Comparison of ENCODE assay signal across 12 cellular contexts in genomic region chr1:99170516-99170915, GRCh38.
DNase-seq lines count a peak whose midpoint lies in the region; ATAC-seq, FAIRE-seq and TF ChIP-seq lines count a peak whose summit lies in the region.
"Had no signal": no experiment of that assay in that cellular context is flagged by ENCODE, and none has a peak within 500 bp of the region (broad histone marks: within the 10 kb centered on the region; RNA-seq: fewer than 3 reads in every experiment).

No MANE protein-coding gene starts in this region.

- no peaks in the 10 kb centered on the region for H3K79me1 ChIP-seq in trophoblast cell (ENCODE audit: low read length)

- peak; percentile 55 for ATAC-seq in GM18502 (IDR thresholded peaks at IDR 0.05; ENCODE audit: poor library complexity, unreplicated experiment)
- ATAC-seq in K562: no peak
- no peak for ATAC-seq in sciatic nerve

- no TSS peak for BruUV-seq in K562 (replicated peaks; lab: Mats Ljungman, UMichigan)

- H4K20me1 ChIP-seq in K562 (replicated peaks; ENCODE audit: control insufficient read depth, insufficient read depth, low read length): no peaks in the 10 kb centered on the region

- H3K27me3 ChIP-seq in K562 (ENCODE audit: control insufficient read depth in 2 of 2, insufficient read depth in 2 of 2, low read length in 2 of 2): no peaks in the 10 kb centered on the region
- H3K27me3 ChIP-seq in trophoblast cell (ENCODE audit: insufficient read depth, low read length): no peaks in the 10 kb centered on the region
- H3K27me3 ChIP-seq: MG63 had no signal

- no peak overlapping the region for H2BK12ac ChIP-seq in trophoblast cell (ENCODE audit: low read length)

- CTCF ChIA-PET in K562 (lab: Yijun Ruan, JAX; ENCODE audit: low intra/inter-chr PET ratio): interaction anchor here (0.6 kb wide), 1 partner anchor 535 kb away, joined by 5 read pairs; no protein-coding TSS in a partner anchor

- 0% methylated on average over 1 of the region's 1 CpG for WGBS in K562 (ENCODE audit: insufficient coverage, low coverage, missing lambda C conversion rate)
- no CpG with 5 or more reads among the region's 1 CpG for WGBS in trophoblast cell (ENCODE audit: extremely low coverage, insufficient coverage, insufficient read length)

- H3K23ac ChIP-seq in trophoblast cell (ENCODE audit: low read length): no peak overlapping the region

- H3K18ac ChIP-seq in trophoblast cell (ENCODE audit: low read length): no peak overlapping the region

- H3K9ac ChIP-seq in K562 (ENCODE audit: insufficient read depth in 1 of 2, low read depth in 2 of 2, low read length in 2 of 2) (no peak overlapping the region), trophoblast cell (ENCODE audit: low read length) (no peak overlapping the region)

- H3K9me3 ChIP-seq in K562 (replicated peaks; ENCODE audit: control insufficient read depth, insufficient read depth, low read depth, low read length) (no peaks in the 10 kb centered on the region), trophoblast cell (ENCODE audit: insufficient read depth, low read depth, low read length) (no peaks in the 10 kb centered on the region)

- no peak overlapping the region for H2BK120ac ChIP-seq in trophoblast cell (ENCODE audit: insufficient read depth, low read length, poor library complexity)

- H3K4me1 ChIP-seq in K562 (replicated peaks in 1 of 2; ENCODE audit: control insufficient read depth in 2 of 2, insufficient read depth in 2 of 2, low read length in 2 of 2) (no peaks in the 10 kb centered on the region), trophoblast cell (ENCODE audit: control insufficient read depth in 1 of 2, insufficient read depth in 2 of 2, low read length in 2 of 2) (no peaks in the 10 kb centered on the region)

- in situ Hi-C loops in K562 (cut with MboI): no loop called here

- no peak for TF ChIP-seq EP300 in K562 (IDR thresholded peaks at IDR 0.05; ENCODE audit: low read length)

- TF ChIP-seq POLR2A in K562 (conservative IDR thresholded peaks at IDR 0.05): no peak
- no peak for TF ChIP-seq POLR2A in erythroblast (IDR thresholded peaks at IDR 0.05; ENCODE audit: low read length)

- H4K12ac ChIP-seq in trophoblast cell (ENCODE audit: low read depth, low read length): no peak overlapping the region

- no peak overlapping the region for H2BK5ac ChIP-seq in trophoblast cell (ENCODE audit: low read depth, low read length, poor library complexity)

- H4K8ac ChIP-seq in trophoblast cell (ENCODE audit: low read depth, low read length): no peak overlapping the region

- H3K4me3 ChIP-seq in K562: no peak overlapping the region
- no peak overlapping the region for H3K4me3 ChIP-seq in trophoblast cell (ENCODE audit: low read depth, low read length)
- H3K4me3 ChIP-seq: MG63 had no signal

- no peaks in the 10 kb centered on the region for H3K79me2 ChIP-seq in K562 (ENCODE audit: control insufficient read depth, insufficient read depth, low read length)
- H3K79me2 ChIP-seq in trophoblast cell (ENCODE audit: control insufficient read depth, insufficient read depth, low read length, poor library complexity): no peaks in the 10 kb centered on the region

- TF ChIP-seq CTCF in K562 (IDR thresholded peaks at IDR 0.05 in 2 of 3, conservative IDR thresholded peaks at IDR 0.05 in 1 of 3; ENCODE audit: insufficient read depth in 2 of 3, low read depth in 1 of 3, low read length in 3 of 3): no peak

- no peak overlapping the region for H2AFZ ChIP-seq in K562 (ENCODE audit: low read depth, low read length)
- no peak overlapping the region for H2AFZ ChIP-seq in trophoblast cell (ENCODE audit: insufficient read depth, low read length, poor library complexity)

- H3K27ac ChIP-seq in K562 (ENCODE audit: extremely low read depth, low read depth, low read length) (no peak overlapping the region), trophoblast cell (ENCODE audit: low read depth, low read length) (no peak overlapping the region)

- no peak overlapping the region for H2AK5ac ChIP-seq in trophoblast cell (ENCODE audit: low read length)

- no peak overlapping the region for H3K14ac ChIP-seq in trophoblast cell (ENCODE audit: low read length)

- DNase-seq in HPDE6-E6E7 (ENCODE audit: extremely low spot score) (peak; percentile 26), K562 (ENCODE audit: extremely low read depth in 1 of 4, low spot score in 3 of 4) (no peak), trophoblast cell (peak; percentile 8 to 67), erythroblast (lab: John Stamatoyannopoulos, UW) (no peak), sciatic nerve (ENCODE audit: low spot score) (no peak)
- no peak for DNase-seq in activated CD8-positive, alpha-beta memory T cell treated with anti-CD3 and anti-CD28 coated beads, Interleukin-2, amount 50 U/mL, for 4 hours
- DNase-seq: aorta; MG63; NCI-H2171 treated with DMSO at 0.1 percent for 48 hours; stimulated activated CD4-positive, alpha-beta T cell treated with anti-CD3 and anti-CD28 coated beads, Interleukin-4, amount 100 ng/mL, for 24 hours; T1000 had no signal

- no peaks in the 10 kb centered on the region for H3K9me1 ChIP-seq in K562 (ENCODE audit: control insufficient read depth, insufficient read depth, low read length)

- no peak overlapping the region for H4K91ac ChIP-seq in trophoblast cell (ENCODE audit: low read depth, low read length)

- no peak overlapping the region for H3K4ac ChIP-seq in trophoblast cell (ENCODE audit: low read depth, low read length)

- intact Hi-C loops in K562 (cut with micrococcal nuclease): no loop called here
- intact Hi-C loops in sciatic nerve (cut with DNase I): no loop called here

- no peaks in the 10 kb centered on the region for H3K36me3 ChIP-seq in K562 (ENCODE audit: control insufficient read depth, insufficient read depth, low read length)
- no peaks in the 10 kb centered on the region for H3K36me3 ChIP-seq in trophoblast cell (ENCODE audit: control insufficient read depth in 1 of 2, insufficient read depth in 2 of 2, low read length in 2 of 2)
- H3K36me3 ChIP-seq: MG63 had no signal

- no peak for TF ChIP-seq RAD21 in K562 (CRISPR knock-in tag; conservative IDR thresholded peaks at IDR 0.05 in 1 of 2, IDR thresholded peaks at IDR 0.05 in 1 of 2)

- POLR2A ChIA-PET in K562 (lab: Yijun Ruan, JAX): no interaction called here

- H3K4me2 ChIP-seq in K562 (ENCODE audit: insufficient read depth, low read length) (no peak overlapping the region), trophoblast cell (ENCODE audit: low read length) (no peak overlapping the region)

- FAIRE-seq in K562 (lab: Jason Lieb, UNC): no peak

TF ChIP-seq in K562, 482 proteins besides CTCF, POLR2A, EP300 and RAD21:
- TF ChIP-seq ATF3 (IDR thresholded peaks at IDR 0.05): peak; percentile 44
- TF ChIP-seq ATF3 (CRISPR knock-in tag; conservative IDR thresholded peaks at IDR 0.05): no peak
- TF ChIP-seq FOSL1 (tag; conservative IDR thresholded peaks at IDR 0.05): peak; percentile 34; the same call in 1 of the 2 replicates
- 0 out of 2 replicates have a peak, but pooled peaks have one; percentile 33 for TF ChIP-seq JUNB (CRISPR knock-in tag; conservative IDR thresholded peaks at IDR 0.05)
- no peak for TF ChIP-seq USF2 (CRISPR knock-in tag; IDR thresholded peaks at IDR 0.05)

Comparison
In these comparisons a context has a peak if more than half of its experiments do, and no peak if none do; other contexts are left out.
1. DNase-seq: peak in HPDE6-E6E7 (single experiment) and trophoblast cell (2 of 2); none in K562 (0 of 4), activated CD8-positive, alpha-beta memory T cell treated with anti-CD3 and anti-CD28 coated beads, Interleukin-2, amount 50 U/mL, for 4 hours (single experiment), erythroblast (0 of 2) and sciatic nerve (single experiment).